ENCODE assay signal across 8 cellular contexts in the genomic region with DNA sequence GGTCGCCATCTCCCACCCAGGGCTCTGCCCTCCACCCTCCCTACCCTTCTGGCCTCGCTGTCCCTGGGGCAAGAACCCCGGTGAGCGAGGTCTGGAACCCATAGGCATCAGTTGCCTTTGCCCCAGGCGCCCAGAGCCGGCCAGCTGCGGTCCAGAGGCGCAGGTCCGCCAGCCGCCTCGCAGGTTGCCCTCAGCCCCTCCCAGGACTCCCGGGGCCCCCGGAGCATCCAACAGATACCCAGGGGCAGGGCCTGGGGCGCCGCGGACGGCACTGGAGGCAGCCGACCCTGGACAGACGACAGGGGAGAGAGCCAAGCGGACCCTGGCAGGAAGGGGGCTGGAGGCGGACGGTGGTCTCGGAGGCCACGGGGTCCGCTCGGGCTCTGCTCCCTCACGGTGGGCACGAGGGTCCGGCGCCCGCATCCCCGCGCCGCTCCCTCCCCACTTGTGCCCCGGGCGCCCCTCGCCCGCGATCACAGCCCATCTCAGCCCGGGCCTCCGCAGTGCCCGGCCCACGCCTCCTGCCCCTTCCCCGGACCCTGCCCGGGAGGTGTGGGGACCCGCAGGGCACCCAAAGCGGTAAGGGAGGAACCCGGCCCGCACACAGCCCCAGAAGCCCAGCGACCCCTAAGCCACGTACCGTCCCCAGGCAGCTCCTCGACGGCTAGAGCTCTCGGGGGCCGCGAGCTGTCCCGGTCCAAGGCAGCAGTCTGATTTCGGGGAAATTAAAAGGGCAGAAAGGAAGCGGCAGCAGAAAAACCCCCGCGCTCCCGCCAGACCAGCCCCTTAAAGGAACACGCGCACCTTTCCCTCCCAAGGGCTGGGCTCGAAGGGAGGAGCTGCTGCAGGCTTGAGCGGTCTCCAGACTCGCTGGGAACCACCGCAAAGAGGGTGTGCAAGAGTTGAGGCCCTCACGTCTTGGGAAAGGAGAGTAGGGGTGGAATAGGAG. TPM values are rescaled to one million over a fixed set of nuclear protein-coding genes. Genes with fewer than 3 reads are reported as not detected.
DNase-seq lines count a peak whose midpoint lies in the region; TF ChIP-seq lines count a peak whose summit lies in the region.

A gene with protein sequence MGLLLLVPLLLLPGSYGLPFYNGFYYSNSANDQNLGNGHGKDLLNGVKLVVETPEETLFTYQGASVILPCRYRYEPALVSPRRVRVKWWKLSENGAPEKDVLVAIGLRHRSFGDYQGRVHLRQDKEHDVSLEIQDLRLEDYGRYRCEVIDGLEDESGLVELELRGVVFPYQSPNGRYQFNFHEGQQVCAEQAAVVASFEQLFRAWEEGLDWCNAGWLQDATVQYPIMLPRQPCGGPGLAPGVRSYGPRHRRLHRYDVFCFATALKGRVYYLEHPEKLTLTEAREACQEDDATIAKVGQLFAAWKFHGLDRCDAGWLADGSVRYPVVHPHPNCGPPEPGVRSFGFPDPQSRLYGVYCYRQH (minus strand): TSS at position 726 of the 949 bp plus-strand sequence. CDS start 8,246 bp downstream, outside the sequence.

- no peaks in the 10 kb centered on the region for H4K20me1 ChIP-seq in MM.1S (ENCODE audit: insufficient read depth, low read length)
- H4K20me1 ChIP-seq in fibroblast of lung (ENCODE audit: control insufficient read depth, extremely low read depth, insufficient read depth, low read length), result no peaks in the 10 kb centered on the region

- H3K4me3 ChIP-seq in MM.1S (ENCODE audit: low read length) (peak within 1 kb of the TSS; percentile 60), fibroblast of lung (replicated peaks in 1 of 4; ENCODE audit: control extremely low read depth in 1 of 4, insufficient read depth in 1 of 4, low read depth in 3 of 4, low read length in 4 of 4) (peak within 1 kb of the TSS; percentile 24 to 61 (median 42)), urinary bladder (ENCODE audit: low read depth, low read length) (peak within 1 kb of the TSS; percentile 36)

- peaks cover 35% of the 10 kb centered on the region for H3K4me1 Mint-ChIP-seq in osteocyte (ENCODE audit: unreplicated experiment)

- H3K36me3 Mint-ChIP-seq in osteocyte (ENCODE audit: unreplicated experiment), result peaks cover 2% of the 10 kb centered on the region

- H3F3A ChIP-seq in MM.1S (ENCODE audit: insufficient read depth, low read length), result no peaks in the 10 kb centered on the region

- H3K9ac ChIP-seq in MM.1S (ENCODE audit: low read length), result no peak within 1 kb of the TSS; the same call in 1 of the 2 replicates
- H3K9ac ChIP-seq in fibroblast of lung (ENCODE audit: insufficient read depth, low read length), result peak within 1 kb of the TSS; percentile 32

- peak within 1 kb of the TSS; percentile 96 for H2AFZ ChIP-seq in MM.1S (ENCODE audit: low read length)
- no peak within 1 kb of the TSS for H2AFZ ChIP-seq in fibroblast of lung (ENCODE audit: low read length)

- no peaks in the 10 kb centered on the region for H3K79me2 ChIP-seq in MM.1S (ENCODE audit: low read length)
- H3K79me2 ChIP-seq in fibroblast of lung (ENCODE audit: control insufficient read depth, insufficient read depth, low read length), result no peaks in the 10 kb centered on the region

- H3K36me3 ChIP-seq in MM.1S (replicated peaks; ENCODE audit: insufficient read depth, low read length) (no peaks in the 10 kb centered on the region), fibroblast of lung (ENCODE audit: control insufficient read depth, insufficient read depth, low read length) (peaks cover 2% of the 10 kb centered on the region), urinary bladder (ENCODE audit: insufficient read depth) (no peaks in the 10 kb centered on the region)

- H3K27me3 ChIP-seq in MM.1S (replicated peaks; ENCODE audit: insufficient read depth, low read length) (no peaks in the 10 kb centered on the region), fibroblast of lung (ENCODE audit: control insufficient read depth, insufficient read depth, low read length) (no peaks in the 10 kb centered on the region)

- H3K9me2 ChIP-seq in MM.1S (replicated peaks; ENCODE audit: insufficient read depth, low read length), result no peaks in the 10 kb centered on the region

- H3K27ac ChIP-seq in MM.1S (ENCODE audit: low read length) (no peak within 1 kb of the TSS), fibroblast of lung (ENCODE audit: insufficient read depth, low read length) (no peak within 1 kb of the TSS), urinary bladder (ENCODE audit: low read depth) (no peak within 1 kb of the TSS)

- H3K4me3 Mint-ChIP-seq in osteocyte (ENCODE audit: unreplicated experiment), result peak within 1 kb of the TSS; percentile 73

- TF ChIP-seq CTCF in MM.1S (IDR thresholded peaks at IDR 0.05; ENCODE audit: low read length), result no peak
- TF ChIP-seq CTCF in fibroblast of lung (conservative IDR thresholded peaks at IDR 0.05 in 1 of 2, IDR thresholded peaks at IDR 0.05 in 1 of 2; ENCODE audit: low read depth in 1 of 2, low read length in 2 of 2), result no peak
- no peak for TF ChIP-seq CTCF in osteocyte (IDR thresholded peaks at IDR 0.05)

- 2% methylated on average over 70 of the region's 70 CpGs for WGBS in urinary bladder

- peak within 1 kb of the TSS; percentile 54 for H3K27ac Mint-ChIP-seq in osteocyte (ENCODE audit: unreplicated experiment)

- no peaks in the 10 kb centered on the region for H3K27me3 Mint-ChIP-seq in osteocyte (ENCODE audit: unreplicated experiment)

- H3K4me2 ChIP-seq in MM.1S (ENCODE audit: low read depth, low read length) (peak within 1 kb of the TSS; percentile 99), fibroblast of lung (ENCODE audit: extremely low read depth, insufficient read depth, low read length) (peak within 1 kb of the TSS; percentile 69)

- H3K9me3 ChIP-seq in MM.1S (replicated peaks; ENCODE audit: insufficient read depth, low read length), result no peaks in the 10 kb centered on the region
- no peaks in the 10 kb centered on the region for H3K9me3 ChIP-seq in fibroblast of lung (ENCODE audit: control insufficient read depth, insufficient read depth, low read depth, low read length)

- H3K9me3 Mint-ChIP-seq in osteocyte (ENCODE audit: unreplicated experiment), result no peaks in the 10 kb centered on the region

- H3K4me1 ChIP-seq in MM.1S (ENCODE audit: low read length) (peaks cover 5% of the 10 kb centered on the region; the same call in 1 of the 2 replicates), fibroblast of lung (ENCODE audit: control insufficient read depth, extremely low read depth, insufficient read depth, low read length) (peaks cover 8% of the 10 kb centered on the region), urinary bladder (ENCODE audit: insufficient read depth) (peaks cover 3% of the 10 kb centered on the region)

- DNase-seq in NCI-H2227 (lab: John Stamatoyannopoulos, UW; ENCODE audit: unreplicated experiment) (peak; percentile 44), NCI-H2227 treated with DMSO at 0.1 percent for 48 hours (lab: John Stamatoyannopoulos, UW) (no peak), MM.1S (peak; percentile 8), activated T-cell treated with anti-CD3 and anti-CD28 coated beads for 1 hour (ENCODE audit: low read depth) (peak; percentile 33), fibroblast of lung (ENCODE audit: low read depth in 2 of 2) (peak; percentile 31 to 45), osteocyte (ENCODE audit: extremely low spot score, unreplicated experiment) (no peak), dedifferentiated amniotic fluid mesenchymal stem cell (ENCODE audit: extremely low spot score) (no peak)

RNA-seq across cellular contexts. Expression of the gene that starts here (rescaled TPM):
- total RNA-seq in fibroblast of lung, result 2.8 and 3.1 TPM in 2 replicates
- 4.0 and 4.3 TPM in 2 replicates for polyA plus RNA-seq in fibroblast of lung
- 5.0 and 5.4 TPM in 2 replicates for polyA plus RNA-seq in fibroblast of lung (2012)
- 2.3 and 4.3 TPM in 2 replicates for polyA minus RNA-seq in fibroblast of lung (ENCODE audit: low replicate concordance)
- total RNA-seq in osteocyte, result 41.3 and 41.9 TPM in 2 replicates
- total RNA-seq in urinary bladder, result 6.6 TPM
- 9.2 TPM for polyA plus RNA-seq in urinary bladder

Comparison
In these comparisons a context has a peak if more than half of its experiments do, and no peak if none do; other contexts are left out.
1. DNase-seq: peak in NCI-H2227 (single experiment), MM.1S (single experiment), activated T-cell treated with anti-CD3 and anti-CD28 coated beads for 1 hour (single experiment) and fibroblast of lung (2 of 2); none in NCI-H2227 treated with DMSO at 0.1 percent for 48 hours (single experiment), osteocyte (single experiment) and dedifferentiated amniotic fluid mesenchymal stem cell (single experiment).
2. Peak in every context shown above with its lines, with median percentiles within 50 percentile points of each other: H3K4me3 ChIP-seq.